9 cellular contexts compared by ENCODE assay signal in the genomic region with DNA sequence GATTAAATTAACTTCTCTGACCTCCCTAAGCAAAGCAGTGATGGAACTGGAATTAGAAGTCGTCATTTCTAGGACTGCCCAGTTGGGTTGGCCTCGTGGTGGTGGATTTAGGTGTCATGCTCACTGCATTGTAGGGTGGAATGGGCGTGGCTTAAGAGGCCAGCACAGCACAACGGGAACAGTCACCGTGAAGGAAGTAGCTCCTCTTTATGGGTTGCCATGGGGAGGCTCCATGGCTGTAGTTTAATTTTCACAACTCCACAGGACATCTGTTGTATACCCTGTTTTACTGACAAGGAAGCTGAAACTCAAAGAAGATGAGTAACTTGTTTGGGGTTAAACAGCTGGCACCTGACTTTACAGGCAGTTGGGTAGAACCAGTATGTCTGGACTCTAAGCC.
DNase-seq lines count a peak whose midpoint lies in the region; ATAC-seq and TF ChIP-seq lines count a peak whose summit lies in the region.
"Had no signal": no experiment of that assay in that cellular context is flagged by ENCODE, and none has a peak within 500 bp of the region (broad histone marks: within the 10 kb centered on the region; RNA-seq: fewer than 3 reads in every experiment).

No MANE protein-coding gene starts in this region.

- H3K4me3 ChIP-seq in right cardiac atrium (ENCODE audit: low read length) (no peak overlapping the region), upper lobe of left lung (no peak overlapping the region)

- no peak for TF ChIP-seq EP300 in upper lobe of left lung (IDR thresholded peaks at IDR 0.05)

- no peaks in the 10 kb centered on the region for H3K27me3 ChIP-seq in right cardiac atrium (ENCODE audit: control insufficient read depth, insufficient read depth)
- H3K27me3 ChIP-seq in upper lobe of left lung, result no peaks in the 10 kb centered on the region

- WGBS in right cardiac atrium, result 60% methylated on average over 5 of the region's 5 CpGs
- WGBS in upper lobe of left lung, 2 donors, result 27 to 64% methylated on average over 5 of the region's 5 CpGs

- no peak for TF ChIP-seq POLR2A in upper lobe of left lung (IDR thresholded peaks at IDR 0.05)

- peaks cover 0 to 5% (median 2%) of the 10 kb centered on the region in 4 donors for H3K36me3 ChIP-seq in upper lobe of left lung

- peak; percentile 49 for DNase-seq in DMS 273 (lab: John Stamatoyannopoulos, UW; ENCODE audit: unreplicated experiment)
- no peak for DNase-seq in DMS 273 treated with DMSO at 0.1 percent for 48 hours (lab: John Stamatoyannopoulos, UW)
- DNase-seq in activated CD4-positive, alpha-beta T cell treated with anti-CD3 and anti-CD28 coated beads for 24 hours (ENCODE audit: low read depth in 2 of 2), result peak; percentile 47 to 54
- DNase-seq in right cardiac atrium, result peak in 2 of 3 donors; percentile 33 to 69
- DNase-seq in upper lobe of left lung, result peak in 1 of 2 donors; percentile 66
- no peak for DNase-seq in iPS-NIHi7 (ENCODE audit: extremely low spot score)
- DNase-seq in ACHN, result no peak

- no peak for TF ChIP-seq CTCF in upper lobe of left lung (IDR thresholded peaks at IDR 0.05)

- ATAC-seq in HG03139 (IDR thresholded peaks at IDR 0.05; ENCODE audit: unreplicated experiment) (peak; percentile 51), right cardiac atrium (peak; percentile 10 to 56), upper lobe of left lung (ENCODE audit: low FRiP score in 2 of 2) (peak; percentile 72 to 83)

- H3K27ac ChIP-seq in right cardiac atrium (ENCODE audit: low read length) (no peak overlapping the region), upper lobe of left lung (peak overlapping the region in 3 of 4 donors; percentile 31 to 64 (median 61))
- H3K27ac ChIP-seq: 22Rv1 had no signal

- in situ Hi-C loops in ACHN (cut with HindIII; ENCODE audit: low pct_ligation_motif_present, low pct_unique_long_range_greater_than_20kb, low sequenced_read_pairs), result no loop called here

- peaks cover 11% of the 10 kb centered on the region for H3K4me1 ChIP-seq in right cardiac atrium (ENCODE audit: control insufficient read depth, insufficient read depth, low read length)
- peaks cover 14 to 23% (median 20%) of the 10 kb centered on the region in 4 donors for H3K4me1 ChIP-seq in upper lobe of left lung

- intact Hi-C loops in right cardiac atrium (cut with DNase I), result no loop called here

- H3K9me3 ChIP-seq in right cardiac atrium (ENCODE audit: control insufficient read depth, low read length), result no peaks in the 10 kb centered on the region
- no peaks in the 10 kb centered on the region for H3K9me3 ChIP-seq in upper lobe of left lung

Comparison
In these comparisons a context has a peak if more than half of its experiments do, and no peak if none do; other contexts are left out.
1. DNase-seq: peak in DMS 273 (single experiment), activated CD4-positive, alpha-beta T cell treated with anti-CD3 and anti-CD28 coated beads for 24 hours (2 of 2) and right cardiac atrium (2 of 3); none in DMS 273 treated with DMSO at 0.1 percent for 48 hours (single experiment), iPS-NIHi7 (single experiment) and ACHN (single experiment).
2. Peak in every context shown above with its lines, with median percentiles within 50 percentile points of each other: ATAC-seq.